ENCODE assay signal across 11 cellular contexts in genomic region chr5:68682400-68683152, GRCh38.
DNase-seq lines count a peak whose midpoint lies in the region; FAIRE-seq and TF ChIP-seq lines count a peak whose summit lies in the region.
"Had no signal": no experiment of that assay in that cellular context is flagged by ENCODE, and none has a peak within 500 bp of the region (broad histone marks: within the 10 kb centered on the region; RNA-seq: fewer than 3 reads in every experiment).

No MANE protein-coding gene starts in this region.

- no peaks in the 10 kb centered on the region for H3K9me3 ChIP-seq in parathyroid adenoma (ENCODE audit: control insufficient read depth, low read length)
- H3K9me3 ChIP-seq: uterus had no signal

- H3K4me1 ChIP-seq in parathyroid adenoma = peaks cover 65% of the 10 kb centered on the region
- H3K4me1 ChIP-seq: uterus had no signal

- H3K27ac ChIP-seq in parathyroid adenoma = peak overlapping the region; percentile 90

- no peaks in the 10 kb centered on the region for H3K36me3 ChIP-seq in parathyroid adenoma (ENCODE audit: control insufficient read depth, insufficient read depth, low read length)
- H3K36me3 ChIP-seq in H7 (replicated peaks; ENCODE audit: control insufficient read depth, insufficient read depth, low read length) = no peaks in the 10 kb centered on the region
- H3K36me3 ChIP-seq: uterus had no signal

- no peaks in the 10 kb centered on the region for H3K79me2 ChIP-seq in parathyroid adenoma

- no peak for TF ChIP-seq POLR2A in GM12891 (IDR thresholded peaks at IDR 0.05; ENCODE audit: low read depth, low read length)

- TF ChIP-seq CTCF in parathyroid adenoma (IDR thresholded peaks at IDR 0.05) = no peak

- H3K4me3 ChIP-seq in parathyroid adenoma (ENCODE audit: low read depth, low read length) = no peak overlapping the region
- no peak overlapping the region for H3K4me3 ChIP-seq in H7 (ENCODE audit: insufficient read depth, low read depth, low read length)
- H3K4me3 ChIP-seq: uterus had no signal

- peak overlapping the region; percentile 28 for H2AFZ ChIP-seq in parathyroid adenoma

- H3K4me2 ChIP-seq in parathyroid adenoma (ENCODE audit: low read length) = no peak overlapping the region

- in situ Hi-C loops in G401 (cut with HindIII; ENCODE audit: low sequenced_read_pairs) = no loop called here

- H3K9ac ChIP-seq in parathyroid adenoma = no peak overlapping the region

- H3K27me3 ChIP-seq in parathyroid adenoma (ENCODE audit: control insufficient read depth, insufficient read depth, low read length) (no peaks in the 10 kb centered on the region), H7 (ENCODE audit: control insufficient read depth, insufficient read depth, low read length) (no peaks in the 10 kb centered on the region)
- H3K27me3 ChIP-seq: uterus had no signal

- DNase-seq in DMS53 treated with DMSO at 0.1 percent for 48 hours (lab: John Stamatoyannopoulos, UW; ENCODE audit: unreplicated experiment) = peak; percentile 75
- peak; percentile 43 to 68 for DNase-seq in NCI-H526 (lab: John Stamatoyannopoulos, UW)
- peak; percentile 70 for DNase-seq in glomerular visceral epithelial cell (ENCODE audit: extremely low spot score)
- DNase-seq in G401 (ENCODE audit: low spot score) = no peak
- no peak for DNase-seq in GM12891 (ENCODE audit: insufficient read length, low spot score)
- no peak for DNase-seq in activated CD8-positive, alpha-beta memory T cell treated with anti-CD3 and anti-CD28 coated beads, Interleukin-2, amount 50 U/mL, for 48 hours
- DNase-seq in H7 = no peak
- DNase-seq: activated naive CD4-positive, alpha-beta T cell treated with anti-CD3 and anti-CD28 coated beads, Interleukin-2, amount 10 ng/mL, durations not matched to agents 7 days and 5 days; NCI-H2029; uterus had no signal

- no peak for FAIRE-seq in GM12891 (lab: Jason Lieb, UNC)

TF ChIP-seq in GM12891, 5 proteins besides CTCF, POLR2A, EP300 and RAD21:
- TF ChIP-seq TAF1 (IDR thresholded peaks at IDR 0.05; ENCODE audit: low read depth, low read length) (no peak), POLR2AphosphoS5 (IDR thresholded peaks at IDR 0.05; ENCODE audit: low read depth, low read length) (no peak), POU2F2 (IDR thresholded peaks at IDR 0.05; ENCODE audit: low read depth, low read length) (no peak)

Comparison
In these comparisons a context has a peak if more than half of its experiments do, and no peak if none do; other contexts are left out.
1. DNase-seq: peak in DMS53 treated with DMSO at 0.1 percent for 48 hours (single experiment), NCI-H526 (2 of 2) and glomerular visceral epithelial cell (single experiment); none in G401 (single experiment), GM12891 (single experiment), activated CD8-positive, alpha-beta memory T cell treated with anti-CD3 and anti-CD28 coated beads, Interleukin-2, amount 50 U/mL, for 48 hours (single experiment) and H7 (single experiment).